Comparison of ENCODE assay signal across 12 cellular contexts in the genomic region with DNA sequence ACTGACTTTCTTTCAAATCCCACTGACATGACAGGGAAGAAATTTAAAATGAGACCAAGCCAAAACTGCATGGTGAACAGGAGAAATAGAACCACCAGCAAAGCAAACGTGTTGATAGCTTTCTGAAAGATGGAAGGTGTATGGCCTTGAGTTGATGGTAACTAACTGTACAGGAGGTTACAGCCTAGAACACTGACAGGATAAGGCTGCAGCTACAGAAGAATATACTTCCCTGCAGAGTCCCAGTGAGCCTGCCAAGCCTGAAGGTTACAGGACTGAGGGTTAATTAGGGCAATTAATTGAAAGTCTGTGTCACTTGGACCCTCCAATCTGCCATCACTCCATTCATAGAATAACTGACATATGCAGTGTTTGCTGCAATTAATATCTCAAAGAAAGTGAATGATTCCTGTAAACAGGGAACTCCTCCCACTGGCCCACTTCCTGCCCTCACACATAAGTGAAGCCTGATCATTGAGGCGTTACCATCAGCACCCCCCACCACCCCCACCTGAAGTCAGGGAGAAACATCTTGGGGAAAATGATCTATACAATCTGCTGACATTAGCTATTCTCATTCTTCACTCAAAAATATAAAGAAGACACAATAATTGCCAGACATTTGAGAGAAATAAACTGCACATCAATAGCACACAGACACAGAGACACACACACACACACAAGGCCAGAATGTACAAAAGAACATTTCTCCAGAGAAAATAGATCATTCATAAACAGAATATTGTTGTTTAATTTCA.
A peak's percentile ranks its signal among the peaks of the same experiment; 100 is the strongest.
DNase-seq lines count a peak whose midpoint lies in the region; ATAC-seq, FAIRE-seq and TF ChIP-seq lines count a peak whose summit lies in the region.
"Had no signal": no experiment of that assay in that cellular context is flagged by ENCODE, and none has a peak within 500 bp of the region (broad histone marks: within the 10 kb centered on the region; RNA-seq: fewer than 3 reads in every experiment).

No MANE protein-coding gene starts in this region.

- no peak overlapping the region for H3K4me3 Mint-ChIP-seq in activated CD8-positive, alpha-beta T cell treated with anti-CD3 and anti-CD28 coated beads for 36 hours

- TF ChIP-seq CTCF in activated CD8-positive, alpha-beta T cell treated with anti-CD3 and anti-CD28 coated beads for 36 hours (IDR thresholded peaks at IDR 0.05): no peak

- H3K27me3 Mint-ChIP-seq in activated CD8-positive, alpha-beta T cell treated with anti-CD3 and anti-CD28 coated beads for 36 hours: no peaks in the 10 kb centered on the region

- POLR2A ChIA-PET in activated CD8-positive, alpha-beta T cell treated with anti-CD3 and anti-CD28 coated beads for 36 hours (lab: Charles Lee): no interaction called here

- DNase-seq in GM18507 (ENCODE audit: extremely low spot score, insufficient read length, low read depth) (no peak), Right ventricle myocardium superior (no peak), MV-4-11 (lab: John Stamatoyannopoulos, UW) (no peak), foreskin melanocyte (no peak)
- DNase-seq in activated CD8-positive, alpha-beta T cell treated with anti-CD3 and anti-CD28 coated beads for 36 hours: no peak
- DNase-seq: COR-L47, dorsolateral prefrontal cortex, GM23248, NCI-H345 had no signal

- ATAC-seq in GM19438 (IDR thresholded peaks at IDR 0.05; ENCODE audit: low read depth, unreplicated experiment) (peak; percentile 76), HG03066 (IDR thresholded peaks at IDR 0.05; ENCODE audit: low read depth, unreplicated experiment) (peak; percentile 67), Right ventricle myocardium superior (ENCODE audit: poor library complexity) (no peak)
- peak; percentile 27 for ATAC-seq in activated CD8-positive, alpha-beta T cell treated with anti-CD3 and anti-CD28 coated beads for 36 hours

- H3K9me3 Mint-ChIP-seq in activated CD8-positive, alpha-beta T cell treated with anti-CD3 and anti-CD28 coated beads for 36 hours: no peaks in the 10 kb centered on the region

- intact Hi-C loops in activated CD8-positive, alpha-beta T cell treated with anti-CD3 and anti-CD28 coated beads for 36 hours (cut with micrococcal nuclease): no loop called here
- intact Hi-C loops in Right ventricle myocardium superior (cut with DNase I): no loop called here

- FAIRE-seq in GM18507 (lab: Jason Lieb, UNC): peak; percentile 64
- FAIRE-seq: astrocyte had no signal

- H3K4me1 Mint-ChIP-seq in activated CD8-positive, alpha-beta T cell treated with anti-CD3 and anti-CD28 coated beads for 36 hours (ENCODE audit: low read depth): peaks cover 13% of the 10 kb centered on the region

- CTCF ChIA-PET in activated CD8-positive, alpha-beta T cell treated with anti-CD3 and anti-CD28 coated beads for 36 hours (lab: Charles Lee): interaction anchor here (1.1 to 2.1 kb wide), 2 partner anchors 16 to 151 kb away, joined by 5 to 6 read pairs; no protein-coding TSS in a partner anchor

- H3K27ac Mint-ChIP-seq in activated CD8-positive, alpha-beta T cell treated with anti-CD3 and anti-CD28 coated beads for 36 hours: no peak overlapping the region

- no peaks in the 10 kb centered on the region for H3K36me3 Mint-ChIP-seq in activated CD8-positive, alpha-beta T cell treated with anti-CD3 and anti-CD28 coated beads for 36 hours (ENCODE audit: low read depth)
